12 cellular contexts compared by ENCODE assay signal in genomic region chr7:102611926-102612325, GRCh38. TPM values are rescaled to one million over a fixed set of nuclear protein-coding genes. Genes with fewer than 3 reads are reported as not detected.
DNase-seq lines count a peak whose midpoint lies in the region; ATAC-seq and TF ChIP-seq lines count a peak whose summit lies in the region.
"Not testable (repeated sequence)": the region's sequence is repeated elsewhere in the genome, so short reads cannot be mapped to it uniquely, and the experiment has no call there.
"Had no signal": no experiment of that assay in that cellular context is flagged by ENCODE, and none has a peak within 500 bp of the region (broad histone marks: within the 10 kb centered on the region; RNA-seq: fewer than 3 reads in every experiment).

No MANE protein-coding gene starts in this region.

- not testable (repeated sequence) for TF ChIP-seq EP300 in ovary (IDR thresholded peaks at IDR 0.05); stomach (IDR thresholded peaks at IDR 0.05)

- H3K9me3 Mint-ChIP-seq in GM23338; activated B cell treated with CpG ODN at 0.5 μM for 24 hours; chondrocyte (ENCODE audit: low read depth); glutamatergic neuron (ENCODE audit: unreplicated experiment): not testable (repeated sequence)

- not testable (repeated sequence) for H3K4me3 Mint-ChIP-seq in GM23338; glutamatergic neuron (ENCODE audit: unreplicated experiment)
- peak overlapping the region; percentile 32 for H3K4me3 Mint-ChIP-seq in activated B cell treated with CpG ODN at 0.5 μM for 24 hours
- peak overlapping the region; percentile 16 for H3K4me3 Mint-ChIP-seq in chondrocyte (ENCODE audit: unreplicated experiment)

- H3K79me2 ChIP-seq in GM23338 (replicated peaks; ENCODE audit: insufficient read depth): not testable (repeated sequence)

- H3K27ac ChIP-seq in GM23338 (ENCODE audit: low read depth): not testable (repeated sequence)
- H3K27ac ChIP-seq in ovary: peak overlapping the region in 1 of 2 donors; percentile 61
- H3K27ac ChIP-seq in stomach: peak overlapping the region in 3 of 5 donors; percentile 26 to 68 (median 55)

- H3K4me1 Mint-ChIP-seq in GM23338; activated B cell treated with CpG ODN at 0.5 μM for 24 hours; chondrocyte (ENCODE audit: low read depth); glutamatergic neuron (ENCODE audit: low read depth, unreplicated experiment): not testable (repeated sequence)

- not testable (repeated sequence) for H4K20me1 ChIP-seq in GM23338 (replicated peaks; ENCODE audit: insufficient read depth)

- WGBS in ovary, 3 donors: 0 to 8% (median 2%) methylated on average over 2 to 8 of the region's 10 CpGs
- WGBS in stomach, 5 donors: 22 to 48% (median 26%) methylated on average over 6 to 8 of the region's 10 CpGs; no CpG with 5 or more reads in 1 of the 5 donors

- TF ChIP-seq POLR2A in ovary (IDR thresholded peaks at IDR 0.05); stomach (IDR thresholded peaks at IDR 0.05): not testable (repeated sequence)

- H3K27ac Mint-ChIP-seq in GM23338; activated B cell treated with CpG ODN at 0.5 μM for 24 hours; chondrocyte (ENCODE audit: unreplicated experiment); glutamatergic neuron (ENCODE audit: unreplicated experiment): not testable (repeated sequence)

- H3K4me2 ChIP-seq in GM23338: not testable (repeated sequence)

- peak overlapping the region; percentile 26 for H3K4me3 ChIP-seq in AG10803 (ENCODE audit: low read length)
- H3K4me3 ChIP-seq in GM23338, ovary, stomach: not testable (repeated sequence)

- not testable (repeated sequence) for H3F3A ChIP-seq in GM23338 (replicated peaks; ENCODE audit: low read depth)

- POLR2A ChIA-PET in activated B cell treated with CpG ODN at 0.5 μM for 24 hours (lab: Charles Lee): not testable (repeated sequence)

- H3K27me3 Mint-ChIP-seq in GM23338 (ENCODE audit: insufficient read depth, low read depth, poor library complexity); activated B cell treated with CpG ODN at 0.5 μM for 24 hours; chondrocyte (ENCODE audit: low read depth); glutamatergic neuron (ENCODE audit: unreplicated experiment): not testable (repeated sequence)

- H3K27me3 ChIP-seq in GM23338 (ENCODE audit: insufficient read depth); ovary; stomach: not testable (repeated sequence)

- intact Hi-C loops in activated B cell treated with CpG ODN at 0.5 μM for 24 hours (cut with micrococcal nuclease); ovary (cut with DNase I); stomach (cut with DNase I; ENCODE audit: low total_unique reads): not testable (repeated sequence)

- H2AFZ ChIP-seq in GM23338: not testable (repeated sequence)

- CTCF ChIA-PET in activated B cell treated with CpG ODN at 0.5 μM for 24 hours (lab: Charles Lee): not testable (repeated sequence)

- H3K9me3 ChIP-seq in ovary, stomach: not testable (repeated sequence)

- H3K9me2 ChIP-seq in GM23338 (ENCODE audit: insufficient read depth): not testable (repeated sequence)

- H3K36me3 Mint-ChIP-seq in GM23338 (ENCODE audit: low read depth); activated B cell treated with CpG ODN at 0.5 μM for 24 hours (ENCODE audit: low read depth); chondrocyte (ENCODE audit: low read depth); glutamatergic neuron (ENCODE audit: unreplicated experiment): not testable (repeated sequence)

- DNase-seq in AG10803 (ENCODE audit: low read depth); activated B cell treated with CpG ODN at 0.5 μM for 24 hours; stomach: not testable (repeated sequence)
- peak; percentile 0 for DNase-seq in GM23338 (ENCODE audit: low spot score)
- DNase-seq in chondrocyte (ENCODE audit: low spot score): peak; percentile 83
- DNase-seq in glutamatergic neuron: peak; percentile 48
- peak; percentile 45 for DNase-seq in left lobe of liver (ENCODE audit: low spot score)
- DNase-seq in ovary: peak; percentile 22 to 78 (median 63)

- H3K36me3 ChIP-seq in GM23338 (ENCODE audit: insufficient read depth); ovary; stomach: not testable (repeated sequence)

- H3K4me1 ChIP-seq in GM23338 (ENCODE audit: insufficient read depth); ovary (ENCODE audit: insufficient read depth); stomach: not testable (repeated sequence)

- TF ChIP-seq CTCF in AG10803 (conservative IDR thresholded peaks at IDR 0.05; ENCODE audit: low read length); GM23338 (conservative IDR thresholded peaks at IDR 0.05; ENCODE audit: low read depth in 2 of 2); activated B cell treated with CpG ODN at 0.5 μM for 24 hours (IDR thresholded peaks at IDR 0.05); chondrocyte (IDR thresholded peaks at IDR 0.05); glutamatergic neuron (IDR thresholded peaks at IDR 0.05; ENCODE audit: partially characterized antibody, unreplicated experiment); ovary (IDR thresholded peaks at IDR 0.05); stomach (IDR thresholded peaks at IDR 0.05): not testable (repeated sequence)

- not testable (repeated sequence) for ATAC-seq in GM23338; activated B cell treated with CpG ODN at 0.5 μM for 24 hours (ENCODE audit: low read depth); left lobe of liver

RNA-seq across cellular contexts. Expression of gene RASA4, which starts 4.6 kb away (rescaled TPM):
- total RNA-seq in GM23338 (2014; rRNA removed; shearing (Covaris generic)): 2.4 and 4.4 TPM in 2 replicates
- polyA plus RNA-seq in GM23338 (2016; fragmentation: Nextera tagmentation; extraction: Ambion mirVana) (1.6 and 2.6 TPM in 2 replicates), ovary (10 to 100 TPM; 10.1 to 58.1 TPM), stomach (10 to 100 TPM; 11.5 to 17.4 (median 13.1) TPM)
- total RNA-seq in activated B cell treated with CpG ODN at 0.5 μM for 24 hours (57.6 and 62.3 TPM in 2 replicates), chondrocyte (16.5 to 26.0 TPM (median 24.0 TPM) in 3 replicates), glutamatergic neuron (ENCODE audit: unreplicated experiment) (102 TPM), left lobe of liver (10.7 TPM), ovary (10 to 100 TPM; 24.7 to 99.3 (median 51.2) TPM), stomach (10 to 100 TPM in 4 of 5 donors, 1 to 10 TPM in 1; 7.6 to 57.2 (median 17.4) TPM)

RNA-seq across cellular contexts. Expression of gene UPK3BL1, which starts 30.7 kb away (rescaled TPM):
- total RNA-seq in GM23338 (2014; rRNA removed; shearing (Covaris generic)): 10.6 and 12.6 TPM in 2 replicates
- polyA plus RNA-seq in GM23338 (2016; fragmentation: Nextera tagmentation; extraction: Ambion mirVana): 5.0 and 7.7 TPM in 2 replicates
- total RNA-seq in activated B cell treated with CpG ODN at 0.5 μM for 24 hours: 47.4 and 58.8 TPM in 2 replicates
- total RNA-seq in chondrocyte: 11.7 to 29.6 TPM (median 14.8 TPM) in 3 replicates
- total RNA-seq in glutamatergic neuron (ENCODE audit: unreplicated experiment): 21.9 TPM
- 10.0 TPM for total RNA-seq in left lobe of liver
- total RNA-seq in ovary: 10 to 100 TPM in 6 of 7 donors, 1 to 10 TPM in 1; 7.3 to 52.7 (median 18.1) TPM
- 10 to 100 TPM in 1 of 2 donors, 1 to 10 TPM in 1; 8.3 to 44.1 TPM for polyA plus RNA-seq in ovary
- 10 to 100 TPM in 3 of 5 donors, 1 to 10 TPM in 2; 5.5 to 28.3 (median 20.4) TPM for total RNA-seq in stomach
- polyA plus RNA-seq in stomach: 10 to 100 TPM; 20.2 to 80.7 (median 29.0) TPM

RNA-seq across cellular contexts. Expression of gene SPDYE2B, which starts 38.2 kb away (rescaled TPM):
- total RNA-seq in GM23338 (2014; rRNA removed; shearing (Covaris generic)): not detected in 2 replicates
- polyA plus RNA-seq in GM23338 (2016; fragmentation: Nextera tagmentation; extraction: Ambion mirVana) (1.7 TPM in 1 of 2 replicates, not detected in the other), ovary (not detected), stomach (not detected)
- total RNA-seq in activated B cell treated with CpG ODN at 0.5 μM for 24 hours (not detected in 2 replicates), chondrocyte (not detected in 3 replicates), glutamatergic neuron (ENCODE audit: unreplicated experiment) (not detected), left lobe of liver (not detected), ovary (not detected), stomach (not detected)
- total RNA-seq: A673, frontal cortex, liver, urinary bladder had no signal
- polyA plus RNA-seq: urinary bladder had no signal

RNA-seq across cellular contexts. Expression of gene POLR2J3, which starts 39.5 kb away (rescaled TPM):
- total RNA-seq in GM23338 (2014; rRNA removed; shearing (Covaris generic)): 8.7 and 18.9 TPM in 2 replicates
- polyA plus RNA-seq in GM23338 (2016; fragmentation: Nextera tagmentation; extraction: Ambion mirVana): 135 and 155 TPM in 2 replicates
- 110 and 123 TPM in 2 replicates for total RNA-seq in activated B cell treated with CpG ODN at 0.5 μM for 24 hours
- total RNA-seq in chondrocyte: 6.7 to 17.9 TPM (median 9.9 TPM) in 3 replicates
- 32.5 TPM for total RNA-seq in glutamatergic neuron (ENCODE audit: unreplicated experiment)
- total RNA-seq in left lobe of liver: 15.1 TPM
- 10 to 100 TPM in 6 of 7 donors, 1 to 10 TPM in 1; 4.5 to 29.5 (median 18.0) TPM for total RNA-seq in ovary
- 100 to 1,000 TPM in 1 of 2 donors, 10 to 100 TPM in 1; 95.6 to 209 TPM for polyA plus RNA-seq in ovary
- total RNA-seq in stomach: 10 to 100 TPM; 13.8 to 84.3 (median 33.8) TPM
- 10 to 100 TPM in 2 of 3 donors, 1 to 10 TPM in 1; 6.9 to 40.8 (median 33.0) TPM for polyA plus RNA-seq in stomach

RNA-seq across cellular contexts. Expression of gene POLR2J2, which starts 59.5 kb away (rescaled TPM):
- total RNA-seq in GM23338 (2014; rRNA removed; shearing (Covaris generic)): 0.50 and 3.8 TPM in 2 replicates
- polyA plus RNA-seq in GM23338 (2016; fragmentation: Nextera tagmentation; extraction: Ambion mirVana): 1.5 and 3.2 TPM in 2 replicates
- 29.2 and 35.2 TPM in 2 replicates for total RNA-seq in activated B cell treated with CpG ODN at 0.5 μM for 24 hours
- total RNA-seq in chondrocyte: 1.5 to 5.1 TPM (median 2.9 TPM) in 3 replicates
- total RNA-seq in glutamatergic neuron (ENCODE audit: unreplicated experiment): 13.4 TPM
- total RNA-seq in left lobe of liver: 3.7 TPM
- total RNA-seq in ovary: 1 to 10 TPM in 6 of 7 donors, under 1 TPM in 1; 0.46 to 8.7 (median 5.7) TPM
- 1 to 10 TPM; 2.0 to 3.1 TPM for polyA plus RNA-seq in ovary
- 10 to 100 TPM in 2 of 5 donors, 1 to 10 TPM in 2, not detected in 1; 1.3 to 17.4 (median 12.1) TPM for total RNA-seq in stomach
- 1 to 10 TPM in 2 of 3 donors, under 1 TPM in 1; 0.46 to 1.8 (median 1.4) TPM for polyA plus RNA-seq in stomach
